In the genomic region with DNA sequence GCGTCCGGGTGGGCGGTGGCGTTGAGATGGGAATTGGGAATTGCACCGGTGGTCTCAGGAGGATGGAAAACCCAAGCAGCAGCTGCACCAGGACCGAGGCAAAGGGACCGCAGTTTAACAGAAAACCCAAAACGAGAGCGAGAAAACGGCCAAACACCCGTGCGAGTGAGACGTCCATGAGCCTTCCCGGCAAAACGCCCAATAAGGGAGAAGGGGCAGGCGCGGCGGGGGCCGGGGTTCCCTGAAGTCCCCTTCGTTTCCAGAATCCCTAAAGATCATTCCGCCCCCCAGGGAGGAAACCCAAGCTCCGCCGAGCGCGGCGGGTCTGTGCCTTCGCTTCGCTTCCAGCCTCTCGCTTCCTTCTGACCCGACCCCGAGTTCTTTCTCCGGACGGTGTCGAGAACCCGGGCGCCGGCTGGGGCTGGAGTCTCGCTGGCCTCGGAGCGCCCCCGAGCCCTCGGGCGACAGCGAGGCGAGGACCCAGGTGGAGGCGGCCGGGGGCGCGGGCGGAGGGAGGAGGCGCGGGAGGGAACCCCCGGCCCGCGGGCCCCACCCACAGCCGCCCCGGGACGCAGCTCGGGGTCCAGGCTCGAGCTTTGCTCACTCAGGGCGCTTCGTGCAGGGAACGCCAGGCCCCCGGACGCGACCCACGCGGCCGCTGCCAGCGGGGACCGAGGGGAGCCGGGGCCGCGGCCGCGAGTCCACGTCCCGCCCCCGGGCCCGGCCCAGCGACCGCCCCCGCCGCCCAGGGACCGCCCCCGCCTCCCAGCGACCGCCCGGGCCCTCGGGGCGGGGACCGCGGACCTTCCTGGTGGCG, we compare ENCODE assay signal across 8 cellular contexts.
DNase-seq lines count a peak whose midpoint lies in the region; TF ChIP-seq lines count a peak whose summit lies in the region.

A gene (plus strand): TSS at position 799 of the 817 bp plus-strand sequence. CDS start 691 bp downstream, outside the sequence.

- H3K27me3 Mint-ChIP-seq in activated T-cell treated with anti-CD3 and anti-CD28 coated beads, Interleukin-2, amount 50 U/mL, for 24 hours = peaks cover 8% of the 10 kb centered on the region
- H3K27me3 Mint-ChIP-seq in nephron (ENCODE audit: low read depth) = peaks cover 5% of the 10 kb centered on the region

- no peaks in the 10 kb centered on the region for H3K9me3 Mint-ChIP-seq in activated T-cell treated with anti-CD3 and anti-CD28 coated beads, Interleukin-2, amount 50 U/mL, for 24 hours
- H3K9me3 Mint-ChIP-seq in nephron = no peaks in the 10 kb centered on the region

- peaks cover 26% of the 10 kb centered on the region for H3K4me1 Mint-ChIP-seq in activated T-cell treated with anti-CD3 and anti-CD28 coated beads, Interleukin-2, amount 50 U/mL, for 24 hours (ENCODE audit: low read depth)
- peaks cover 9% of the 10 kb centered on the region for H3K4me1 Mint-ChIP-seq in nephron

- DNase-seq in EH (ENCODE audit: low read depth) = peak; percentile 76
- DNase-seq in HCEC 1CT = peak; percentile 34
- DNase-seq in NCI-H748 (lab: John Stamatoyannopoulos, UW; ENCODE audit: unreplicated experiment) = peak; percentile 62
- DNase-seq in activated T-cell treated with anti-CD3 and anti-CD28 coated beads, Interleukin-2, amount 50 U/mL, for 24 hours = peak; percentile 69
- DNase-seq in fibroblast of mammary gland (ENCODE audit: low read depth) = no peak
- no peak for DNase-seq in T1000 (lab: John Stamatoyannopoulos, UW)
- no peak for DNase-seq in NCI-H446 (lab: John Stamatoyannopoulos, UW)

- H3K4me3 Mint-ChIP-seq in activated T-cell treated with anti-CD3 and anti-CD28 coated beads, Interleukin-2, amount 50 U/mL, for 24 hours = peak within 1 kb of the TSS; percentile 82
- H3K4me3 Mint-ChIP-seq in nephron = peak within 1 kb of the TSS; percentile 83 to 89 (median 87)

- H3K36me3 Mint-ChIP-seq in activated T-cell treated with anti-CD3 and anti-CD28 coated beads, Interleukin-2, amount 50 U/mL, for 24 hours (ENCODE audit: low read depth) = peaks cover 11% of the 10 kb centered on the region
- H3K36me3 Mint-ChIP-seq in nephron (ENCODE audit: low read depth) = no peaks in the 10 kb centered on the region

- peak within 1 kb of the TSS; percentile 48 for H3K4me3 ChIP-seq in fibroblast of mammary gland (ENCODE audit: control insufficient read depth, low read depth, low read length)

- TF ChIP-seq CTCF in fibroblast of mammary gland (conservative IDR thresholded peaks at IDR 0.05; ENCODE audit: control insufficient read depth, insufficient read depth, low read depth, low read length) (no peak), nephron (IDR thresholded peaks at IDR 0.05; ENCODE audit: unreplicated experiment in 3 of 3) (no peak)

- H3K27ac Mint-ChIP-seq in activated T-cell treated with anti-CD3 and anti-CD28 coated beads, Interleukin-2, amount 50 U/mL, for 24 hours = peak within 1 kb of the TSS; percentile 92
- H3K27ac Mint-ChIP-seq in nephron = peak within 1 kb of the TSS; percentile 29 to 71 (median 61)

Comparison
In these comparisons a context has a peak if more than half of its experiments do, and no peak if none do; other contexts are left out.
1. DNase-seq: peak in EH (single experiment), HCEC 1CT (single experiment), NCI-H748 (single experiment) and activated T-cell treated with anti-CD3 and anti-CD28 coated beads, Interleukin-2, amount 50 U/mL, for 24 hours (single experiment); none in fibroblast of mammary gland (single experiment), T1000 (single experiment) and NCI-H446 (0 of 2).